In the genomic region with DNA sequence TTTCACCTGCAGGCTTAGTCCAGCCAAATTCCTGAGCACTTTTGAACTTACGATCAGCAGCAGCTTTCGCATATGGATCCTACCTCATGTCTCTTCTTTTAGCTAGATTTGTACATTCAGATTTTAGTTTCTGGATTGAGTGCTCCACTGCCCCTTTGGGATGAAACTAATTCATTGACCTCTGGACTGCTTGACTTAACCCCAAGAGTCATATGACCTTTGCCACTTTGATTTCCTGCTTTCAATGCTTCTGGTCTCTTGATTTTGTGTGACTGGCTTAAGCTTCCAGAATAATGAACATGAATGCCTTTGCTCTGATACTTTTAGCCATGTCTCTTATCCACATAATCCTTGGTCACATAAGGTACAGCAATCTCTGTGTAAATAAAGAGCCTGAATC, we compare ENCODE assay signal across 24 cellular contexts.
"Had no signal": no experiment of that assay in that cellular context is flagged by ENCODE, and none has a peak within 500 bp of the region (broad histone marks: within the 10 kb centered on the region; RNA-seq: fewer than 3 reads in every experiment).

No MANE protein-coding gene starts in this region.

- H3K4me3 ChIP-seq: gastrocnemius medialis, right atrium auricular region, sigmoid colon, testis, tibial artery had no signal

- ATAC-seq: effector memory CD8-positive, alpha-beta T cell; gastrocnemius medialis; left lobe of liver; naive thymus-derived CD8-positive, alpha-beta T cell; stimulated activated memory B cell treated with anti-CD40 and anti-IgM and Interleukin-4, amounts not matched to agents 10 μg/mL and 1 μg/mL and 100 μg/mL, for 72 hours; stimulated activated naive CD8-positive, alpha-beta T cell treated with anti-CD3 and anti-CD28 coated beads, Interleukin-15, Interleukin-2, amounts not matched to agents 100 U/mL and 50 U/mL, for 24 hours had no signal

- H3K27me3 Mint-ChIP-seq: effector memory CD8-positive, alpha-beta T cell; naive thymus-derived CD8-positive, alpha-beta T cell; progenitor cell of endocrine pancreas; stimulated activated memory B cell treated with anti-CD40 and anti-IgM and Interleukin-4, amounts not matched to agents 10 μg/mL and 1 μg/mL and 100 μg/mL, for 72 hours; type B pancreatic cell had no signal

- H3K36me3 Mint-ChIP-seq: naive thymus-derived CD8-positive, alpha-beta T cell; stimulated activated memory B cell treated with anti-CD40 and anti-IgM and Interleukin-4, amounts not matched to agents 10 μg/mL and 1 μg/mL and 100 μg/mL, for 72 hours; type B pancreatic cell had no signal

- H3K27me3 ChIP-seq: gastrocnemius medialis, right atrium auricular region, sigmoid colon, testis, tibial artery had no signal

- H3K36me3 ChIP-seq: gastrocnemius medialis, right atrium auricular region, sigmoid colon, tibial artery had no signal

- H3K27ac Mint-ChIP-seq: effector memory CD8-positive, alpha-beta T cell; naive thymus-derived CD8-positive, alpha-beta T cell; progenitor cell of endocrine pancreas; stimulated activated memory B cell treated with anti-CD40 and anti-IgM and Interleukin-4, amounts not matched to agents 10 μg/mL and 1 μg/mL and 100 μg/mL, for 72 hours; type B pancreatic cell had no signal

- H3K4me1 ChIP-seq: gastrocnemius medialis, parathyroid adenoma, right atrium auricular region, sigmoid colon, testis, tibial artery had no signal

- H3K9me3 Mint-ChIP-seq: neural crest cell; stimulated activated memory B cell treated with anti-CD40 and anti-IgM and Interleukin-4, amounts not matched to agents 10 μg/mL and 1 μg/mL and 100 μg/mL, for 72 hours; type B pancreatic cell had no signal

- H3K9me3 ChIP-seq: gastrocnemius medialis, right atrium auricular region, sigmoid colon, testis, tibial artery had no signal

- H3K9ac ChIP-seq: parathyroid adenoma had no signal

- H3K4me1 Mint-ChIP-seq: naive thymus-derived CD8-positive, alpha-beta T cell; stimulated activated memory B cell treated with anti-CD40 and anti-IgM and Interleukin-4, amounts not matched to agents 10 μg/mL and 1 μg/mL and 100 μg/mL, for 72 hours had no signal

- H3K27ac ChIP-seq: gastrocnemius medialis, parathyroid adenoma, right atrium auricular region, sigmoid colon, testis, tibial artery had no signal

- H2AFZ ChIP-seq: parathyroid adenoma had no signal

- DNase-seq: cerebellar nuclear complex; cortex of kidney; effector memory CD8-positive, alpha-beta T cell; erythroblast; gastrocnemius medialis; head of caudate nucleus; kidney; mammary epithelial cell; mesendoderm; naive thymus-derived CD8-positive, alpha-beta T cell; sigmoid colon; stimulated activated CD4-positive, alpha-beta T cell treated with anti-CD3 and anti-CD28 coated beads, Interleukin-2, amount 100 ng/mL, for 24 hours; stimulated activated CD4-positive, alpha-beta T cell treated with anti-CD3 and anti-CD28 coated beads, Interleukin-4, amount 100 ng/mL, for 4 hours; stimulated activated naive CD8-positive, alpha-beta T cell treated with anti-CD3 and anti-CD28 coated beads, Interleukin-15, Interleukin-2, amounts not matched to agents 100 U/mL and 50 U/mL, for 24 hours; substantia nigra; testis; tibial artery had no signal

- H3K4me3 Mint-ChIP-seq: effector memory CD8-positive, alpha-beta T cell; naive thymus-derived CD8-positive, alpha-beta T cell; neural crest cell; stimulated activated memory B cell treated with anti-CD40 and anti-IgM and Interleukin-4, amounts not matched to agents 10 μg/mL and 1 μg/mL and 100 μg/mL, for 72 hours; type B pancreatic cell had no signal
